ENCODE assay signal across 8 cellular contexts in genomic region chr16:1379054-1379862, GRCh38. TPM values are rescaled to one million over a fixed set of nuclear protein-coding genes. Genes with fewer than 3 reads are reported as not detected.
DNase-seq lines count a peak whose midpoint lies in the region; ATAC-seq and TF ChIP-seq lines count a peak whose summit lies in the region.

No MANE protein-coding gene starts in this region.

- no peaks in the 10 kb centered on the region for H3K27me3 ChIP-seq in Caco-2 (replicated peaks; ENCODE audit: control insufficient read depth, insufficient read depth, low read length)

- H3K9me3 Mint-ChIP-seq in Caco-2 (ENCODE audit: unreplicated experiment) = no peaks in the 10 kb centered on the region
- no peaks in the 10 kb centered on the region for H3K9me3 Mint-ChIP-seq in effector memory CD8-positive, alpha-beta T cell

- CTCF ChIA-PET in Caco-2 (lab: Charles Lee) = interaction anchor here (0.9 to 1.9 kb wide), 2 partner anchors 15 to 52 kb away, joined by 3 to 14 read pairs; partner anchors contain the start of gene PERCC1

- H3K27me3 Mint-ChIP-seq in Caco-2 (ENCODE audit: insufficient read depth, unreplicated experiment) = no peaks in the 10 kb centered on the region
- H3K27me3 Mint-ChIP-seq in effector memory CD8-positive, alpha-beta T cell = no peaks in the 10 kb centered on the region

- peak; percentile 86 for ATAC-seq in effector memory CD8-positive, alpha-beta T cell (replicated peaks)
- no peak for ATAC-seq in GM19328 (IDR thresholded peaks at IDR 0.05; ENCODE audit: unreplicated experiment)

- no peaks in the 10 kb centered on the region for H3K4me1 Mint-ChIP-seq in Caco-2 (ENCODE audit: low read depth, unreplicated experiment)
- H3K4me1 Mint-ChIP-seq in effector memory CD8-positive, alpha-beta T cell (ENCODE audit: low read depth in 2 of 2) = peaks cover 16 to 18% of the 10 kb centered on the region in 2 donors

- intact Hi-C loops in Caco-2 (cut with micrococcal nuclease; ENCODE audit: unreplicated experiment) = no loop called here

- H3K4me3 ChIP-seq in Caco-2 (ENCODE audit: low read depth, low read length) = peak overlapping the region; percentile 69

- no peaks in the 10 kb centered on the region; the same call in 1 of the 2 replicates for H3K36me3 ChIP-seq in Caco-2 (ENCODE audit: control insufficient read depth, insufficient read depth, low read length)

- H3K4me3 Mint-ChIP-seq in Caco-2 (ENCODE audit: unreplicated experiment) = peak overlapping the region; percentile 88
- H3K4me3 Mint-ChIP-seq in effector memory CD8-positive, alpha-beta T cell = peak overlapping the region; percentile 83 to 86

- no peaks in the 10 kb centered on the region for H3K9me3 ChIP-seq in Caco-2

- peaks cover 12% of the 10 kb centered on the region; the same call in 1 of the 2 replicates for H3K4me1 ChIP-seq in Caco-2

- no peak for TF ChIP-seq CTCF in Caco-2 (IDR thresholded peaks at IDR 0.05; ENCODE audit: insufficient read depth in 1 of 2, low read depth in 1 of 2, low read length in 1 of 2, severe bottlenecking in 1 of 2, unreplicated experiment in 1 of 2)

- DNase-seq in Caco-2 = peak; percentile 75
- DNase-seq in H4 (ENCODE audit: low spot score) = peak; percentile 72
- DNase-seq in NCI-H460 (ENCODE audit: extremely low read depth, low read depth) = peak; percentile 80
- peak; percentile 93 for DNase-seq in activated CD8-positive, alpha-beta memory T cell treated with anti-CD3 and anti-CD28 coated beads for 24 hours
- peak; percentile 52 to 62 (median 58) for DNase-seq in effector memory CD8-positive, alpha-beta T cell
- peak; percentile 96 for DNase-seq in mesenteric fat pad (ENCODE audit: low spot score)
- peak; percentile 32 for DNase-seq in stimulated activated CD8-positive, alpha-beta memory T cell treated with anti-CD3 and anti-CD28 coated beads, Interleukin-15, amount 100 ng/mL, for 1 hour (ENCODE audit: low read depth)

- H3K36me3 Mint-ChIP-seq in Caco-2 (ENCODE audit: insufficient read depth, unreplicated experiment) = peaks cover 37% of the 10 kb centered on the region
- peaks cover 43% of the 10 kb centered on the region for H3K36me3 Mint-ChIP-seq in effector memory CD8-positive, alpha-beta T cell (ENCODE audit: insufficient read depth)

- no TSS peak for BruUV-seq in Caco-2 (replicated peaks; lab: Mats Ljungman, UMichigan)

- POLR2A ChIA-PET in Caco-2 (lab: Charles Lee) = interaction anchor here (0.6 to 1.2 kb wide), 5 partner anchors 41 to 1026 kb away, joined by 3 to 4 read pairs (median 3); partner anchors contain the start of genes CHTF18 and UQCC4

- peak overlapping the region; percentile 89 for H3K27ac Mint-ChIP-seq in Caco-2 (ENCODE audit: unreplicated experiment)
- peak overlapping the region; percentile 78 to 93 for H3K27ac Mint-ChIP-seq in effector memory CD8-positive, alpha-beta T cell

RNA-seq across cellular contexts. Expression of gene GNPTG, which starts 27.5 kb away (rescaled TPM):
- 37.3 and 37.6 TPM in 2 replicates for total RNA-seq in Caco-2 (2022)
- 27.9 and 37.1 TPM in 2 replicates for total RNA-seq in H4 (2014; rRNA removed; shearing (Covaris generic))
- total RNA-seq in NCI-H460 (2014; rRNA removed; shearing (Covaris generic)) = 32.2 and 33.0 TPM in 2 replicates
- polyA plus RNA-seq in NCI-H460 (2014; cell fraction: nucleus; rRNA removed) = 54.6 and 73.9 TPM in 2 replicates
- total RNA-seq in mesenteric fat pad = 72.1 TPM

RNA-seq across cellular contexts. Expression of gene TSR3, which starts 27.6 kb away (rescaled TPM):
- total RNA-seq in Caco-2 (2022) = 48.3 and 48.6 TPM in 2 replicates
- total RNA-seq in H4 (2014; rRNA removed; shearing (Covaris generic)) = 41.5 and 53.8 TPM in 2 replicates
- 45.4 and 50.2 TPM in 2 replicates for total RNA-seq in NCI-H460 (2014; rRNA removed; shearing (Covaris generic))
- 82.5 and 113 TPM in 2 replicates for polyA plus RNA-seq in NCI-H460 (2014; cell fraction: nucleus; rRNA removed)
- 58.2 TPM for total RNA-seq in mesenteric fat pad

RNA-seq across cellular contexts. Expression of gene UNKL, which starts 35.2 kb away (rescaled TPM):
- total RNA-seq in Caco-2 (2022) = 31.2 and 37.7 TPM in 2 replicates
- total RNA-seq in H4 (2014; rRNA removed; shearing (Covaris generic)) = 12.4 and 14.4 TPM in 2 replicates
- total RNA-seq in NCI-H460 (2014; rRNA removed; shearing (Covaris generic)) = 29.2 and 31.0 TPM in 2 replicates
- 204 and 207 TPM in 2 replicates for polyA plus RNA-seq in NCI-H460 (2014; cell fraction: nucleus; rRNA removed)
- total RNA-seq in mesenteric fat pad = 14.5 TPM

RNA-seq across cellular contexts. Expression of gene UQCC4, which starts 41.3 kb away (rescaled TPM):
- 15.4 and 17.9 TPM in 2 replicates for total RNA-seq in Caco-2 (2022)
- total RNA-seq in H4 (2014; rRNA removed; shearing (Covaris generic)) = 24.8 and 40.7 TPM in 2 replicates
- total RNA-seq in NCI-H460 (2014; rRNA removed; shearing (Covaris generic)) = 29.7 and 31.1 TPM in 2 replicates
- 50.5 and 69.9 TPM in 2 replicates for polyA plus RNA-seq in NCI-H460 (2014; cell fraction: nucleus; rRNA removed)
- 13.0 TPM for total RNA-seq in mesenteric fat pad

RNA-seq across cellular contexts. Expression of gene BAIAP3, which starts 45.8 kb away (rescaled TPM):
- total RNA-seq in Caco-2 (2022) (4.2 and 5.0 TPM in 2 replicates), mesenteric fat pad (1.3 TPM)
- 0.06 and 1.3 TPM in 2 replicates for total RNA-seq in H4 (2014; rRNA removed; shearing (Covaris generic))
- total RNA-seq in NCI-H460 (2014; rRNA removed; shearing (Covaris generic)) = 0.29 and 0.89 TPM in 2 replicates
- 0.43 and 1.4 TPM in 2 replicates for polyA plus RNA-seq in NCI-H460 (2014; cell fraction: nucleus; rRNA removed)

Comparison
In these comparisons a context has a peak if more than half of its experiments do, and no peak if none do; other contexts are left out.
1. DNase-seq: peak in every context shown above with its lines; median percentile 96 in mesenteric fat pad; 93 in activated CD8-positive, alpha-beta memory T cell treated with anti-CD3 and anti-CD28 coated beads for 24 hours; 80 in NCI-H460; 75 in Caco-2; 72 in H4; 58 in effector memory CD8-positive, alpha-beta T cell; 32 in stimulated activated CD8-positive, alpha-beta memory T cell treated with anti-CD3 and anti-CD28 coated beads, Interleukin-15, amount 100 ng/mL, for 1 hour.